Comparison of ENCODE assay signal across 13 cellular contexts in the genomic region with DNA sequence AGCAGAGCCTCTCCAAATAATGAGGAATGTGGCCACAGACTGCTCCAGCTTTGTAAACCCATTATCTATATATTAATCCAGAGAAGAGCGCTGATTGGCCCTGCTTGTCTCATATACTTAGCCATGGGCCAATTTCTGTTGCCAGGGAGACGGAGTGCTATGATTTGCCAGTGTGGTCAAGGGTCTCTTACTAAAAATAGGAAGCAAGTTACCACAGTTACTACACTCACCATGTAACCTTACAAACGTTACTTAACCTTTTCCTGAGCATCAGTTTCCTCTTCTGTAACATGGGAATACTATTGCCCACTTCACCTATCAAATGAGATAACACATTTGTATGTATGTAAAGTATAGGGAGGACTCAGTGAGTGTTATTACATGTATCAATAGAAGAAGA. TPM values are rescaled to one million over a fixed set of nuclear protein-coding genes. Genes with fewer than 3 reads are reported as not detected.
DNase-seq lines count a peak whose midpoint lies in the region; ATAC-seq and TF ChIP-seq lines count a peak whose summit lies in the region.
"Had no signal": no experiment of that assay in that cellular context is flagged by ENCODE, and none has a peak within 500 bp of the region (broad histone marks: within the 10 kb centered on the region; RNA-seq: fewer than 3 reads in every experiment).

No MANE protein-coding gene starts in this region.

- in situ Hi-C loops in gastrocnemius medialis (cut with MboI; ENCODE audit: low sequenced_read_pairs in 4 of 4), result no loop called here

- peaks cover 62% of the 10 kb centered on the region for H3K4me1 Mint-ChIP-seq in Calu3 (ENCODE audit: low read depth, unreplicated experiment)

- H3K9me3 ChIP-seq in gastrocnemius medialis (no peaks in the 10 kb centered on the region), prostate gland (no peaks in the 10 kb centered on the region)

- no peak for TF ChIP-seq CTCF in Calu3 (IDR thresholded peaks at IDR 0.05; ENCODE audit: unreplicated experiment)
- TF ChIP-seq CTCF in choroid plexus epithelial cell (conservative IDR thresholded peaks at IDR 0.05; ENCODE audit: low read depth, low read length), result no peak
- no peak for TF ChIP-seq CTCF in gastrocnemius medialis (IDR thresholded peaks at IDR 0.05 in 4 of 5, conservative IDR thresholded peaks at IDR 0.05 in 1 of 5)
- TF ChIP-seq CTCF in prostate gland (IDR thresholded peaks at IDR 0.05), result no peak

- peaks cover 0 to 4% (median 0%) of the 10 kb centered on the region in 3 donors for H3K27me3 ChIP-seq in gastrocnemius medialis
- H3K27me3 ChIP-seq in prostate gland (replicated peaks; ENCODE audit: insufficient read depth), result no peaks in the 10 kb centered on the region

- no peaks in the 10 kb centered on the region for H3K9me3 Mint-ChIP-seq in Calu3 (ENCODE audit: low read depth, unreplicated experiment)

- H3K4me1 ChIP-seq in gastrocnemius medialis (peaks cover 7 to 19% of the 10 kb centered on the region in 2 donors), prostate gland (replicated peaks) (no peaks in the 10 kb centered on the region)

- no peak for ATAC-seq in gastrocnemius medialis
- ATAC-seq in HG03175 (IDR thresholded peaks at IDR 0.05; ENCODE audit: unreplicated experiment), result no peak
- no peak for ATAC-seq in GM21360 (IDR thresholded peaks at IDR 0.05; ENCODE audit: unreplicated experiment)

- peak overlapping the region; percentile 28 for H3K4me3 Mint-ChIP-seq in Calu3 (ENCODE audit: low read depth, unreplicated experiment)

- intact Hi-C loops in Calu3 (cut with micrococcal nuclease; ENCODE audit: unreplicated experiment), result loop anchor here (2.0 to 5.0 kb wide), 4 partner anchors 35 to 99 kb away; partner anchors contain the start of genes CHTOP, ILF2 and S100A14
- intact Hi-C loops in gastrocnemius medialis (cut with DNase I; ENCODE audit: low total_unique reads), result no loop called here
- intact Hi-C loops in prostate gland (cut with DNase I), result loop anchor here (5.0 kb wide), 3 partner anchors 54 to 179 kb away; partner anchors contain the start of genes ILF2, S100A1 and S100A13

- 82% methylated on average over 3 of the region's 3 CpGs for WGBS in prostate gland

- H3K36me3 ChIP-seq in gastrocnemius medialis (no peaks in the 10 kb centered on the region), prostate gland (no peaks in the 10 kb centered on the region)

- BruUV-seq in Calu3 (replicated peaks; lab: Mats Ljungman, UMichigan), result no TSS peak

- H3K27ac ChIP-seq in gastrocnemius medialis (peak overlapping the region; percentile 59 to 77 (median 67)), prostate gland (peak overlapping the region in 1 of 2 donors; percentile 24)

- peaks cover 13% of the 10 kb centered on the region for H3K36me3 Mint-ChIP-seq in Calu3 (ENCODE audit: insufficient read depth, unreplicated experiment)

- DNase-seq in Calu3 (no peak), NOMO-1 treated with DMSO at 0.1 percent for 48 hours (lab: John Stamatoyannopoulos, UW; ENCODE audit: unreplicated experiment) (peak; percentile 77), choroid plexus epithelial cell (ENCODE audit: low read depth) (peak; percentile 53), gastrocnemius medialis (no peak), SW480 (ENCODE audit: low spot score) (no peak), prostate gland (ENCODE audit: low spot score) (no peak)
- DNase-seq: amniotic stem cell, DMS 273 treated with DMSO at 0.1 percent for 48 hours, NCI-H748 treated with DMSO at 0.1 percent for 48 hours had no signal

- CTCF ChIA-PET in Calu3 (lab: Charles Lee), result interaction anchor here (1.1 to 2.3 kb wide), 12 partner anchors 18 to 218 kb away, joined by 3 to 44 read pairs (median 8); partner anchors contain the start of genes CHTOP, S100A13, S100A14 and S100A16

- no peak for TF ChIP-seq POLR2A in gastrocnemius medialis (IDR thresholded peaks at IDR 0.05)
- no peak for TF ChIP-seq POLR2A in prostate gland (IDR thresholded peaks at IDR 0.05)

- H3K4me3 ChIP-seq in choroid plexus epithelial cell (ENCODE audit: low read depth, low read length), result no peak overlapping the region
- no peak overlapping the region for H3K4me3 ChIP-seq in gastrocnemius medialis
- no peak overlapping the region for H3K4me3 ChIP-seq in prostate gland

- no peaks in the 10 kb centered on the region for H3K27me3 Mint-ChIP-seq in Calu3 (ENCODE audit: unreplicated experiment)

- H3K27ac Mint-ChIP-seq in Calu3 (ENCODE audit: unreplicated experiment), result peak overlapping the region; percentile 73

RNA-seq across cellular contexts. Expression of gene S100A2, which starts 7.7 kb away (rescaled TPM):
- total RNA-seq in Calu3 (2022) (11.1 and 14.1 TPM in 2 replicates), gastrocnemius medialis (10 to 100 TPM in 1 of 4 donors, not detected in 3; 14.7 TPM), prostate gland (10 to 100 TPM; 14.1 to 22.6 TPM)

RNA-seq across cellular contexts. Expression of gene S100A3, which starts 24.3 kb away (rescaled TPM):
- not detected in 2 replicates for total RNA-seq in Calu3 (2022)
- total RNA-seq in gastrocnemius medialis, result 1 to 10 TPM in 1 of 4 donors, under 1 TPM in 1, not detected in 2; 0.88 to 1.6 TPM
- total RNA-seq in prostate gland, result under 1 TPM in 1 of 2 donors, not detected in 1; 0.46 TPM
- total RNA-seq: left lobe of liver had no signal

RNA-seq across cellular contexts. Expression of gene S100A4, which starts 27.7 kb away (rescaled TPM):
- 19.8 and 20.5 TPM in 2 replicates for total RNA-seq in Calu3 (2022)
- total RNA-seq in gastrocnemius medialis, result 100 to 1,000 TPM in 3 of 4 donors, 10 to 100 TPM in 1; 76.8 to 377 (median 144) TPM
- 10 to 100 TPM; 56.3 to 71.3 TPM for total RNA-seq in prostate gland

RNA-seq across cellular contexts. Expression of gene S100A5, which starts 32.6 kb away (rescaled TPM):
- not detected in 2 replicates for total RNA-seq in Calu3 (2022)
- total RNA-seq in gastrocnemius medialis, result not detected
- not detected for total RNA-seq in prostate gland
- total RNA-seq: esophagus mucosa, left lobe of liver had no signal

RNA-seq across cellular contexts. Expression of gene S100A6, which starts 37.6 kb away (rescaled TPM):
- total RNA-seq in Calu3 (2022) (1,521 and 2,023 TPM in 2 replicates), gastrocnemius medialis (100 to 1,000 TPM; 153 to 361 (median 224) TPM), prostate gland (100 to 1,000 TPM; 184 to 279 TPM)

Comparison
In these comparisons a context has a peak if more than half of its experiments do, and no peak if none do; other contexts are left out.
1. DNase-seq: peak in NOMO-1 treated with DMSO at 0.1 percent for 48 hours (single experiment) and choroid plexus epithelial cell (single experiment); none in Calu3 (single experiment), gastrocnemius medialis (0 of 2), SW480 (single experiment) and prostate gland (single experiment).